Comparison of ENCODE assay signal across 8 cellular contexts in the genomic region with DNA sequence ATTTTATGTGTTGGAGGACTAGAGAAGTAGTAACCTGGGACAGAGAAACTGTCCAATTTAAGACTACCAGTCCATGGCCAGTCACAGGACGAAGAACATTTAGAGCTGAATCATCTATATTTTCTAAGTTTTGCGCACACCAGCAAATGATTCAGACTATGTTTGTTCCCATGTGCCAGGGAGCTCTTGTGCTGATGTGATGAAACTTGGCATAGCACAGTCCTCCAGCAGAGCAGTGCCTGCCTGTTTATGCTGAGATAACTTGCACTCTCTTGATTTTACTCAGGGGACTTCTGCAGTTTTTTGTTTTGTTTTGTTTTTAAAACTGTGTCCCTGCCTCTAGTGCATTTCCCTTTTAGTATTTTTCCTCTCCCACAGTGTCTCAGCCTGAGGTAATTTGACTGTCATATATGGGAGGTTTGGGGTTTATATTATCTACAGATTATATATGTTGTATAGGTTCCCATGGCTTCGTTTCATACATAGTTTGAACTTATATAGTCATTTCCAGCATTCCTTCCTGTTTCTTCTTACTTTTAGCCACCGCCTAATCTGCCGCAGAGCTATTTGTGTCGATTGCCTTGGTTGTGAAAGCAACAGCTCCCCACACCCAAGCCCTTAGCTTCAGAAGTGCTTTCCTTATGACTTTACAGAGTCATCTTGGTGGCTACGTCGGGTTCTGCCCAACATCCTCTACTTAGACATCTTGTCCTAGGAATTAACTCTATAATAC. TPM values are rescaled to one million over a fixed set of nuclear protein-coding genes. Genes with fewer than 3 reads are reported as not detected.
DNase-seq lines count a peak whose midpoint lies in the region; ATAC-seq and TF ChIP-seq lines count a peak whose summit lies in the region.

No MANE protein-coding gene starts in this region.

- no peaks in the 10 kb centered on the region for H3K9me3 ChIP-seq in uterus

- no peaks in the 10 kb centered on the region for H3K27me3 ChIP-seq in GM06990 (replicated peaks; ENCODE audit: control insufficient read depth, insufficient read depth, low read length)
- no peaks in the 10 kb centered on the region for H3K27me3 ChIP-seq in uterus
- no peaks in the 10 kb centered on the region for H3K27me3 ChIP-seq in H7 (ENCODE audit: control insufficient read depth, insufficient read depth, low read length)

- peak overlapping the region in 1 of 5 experiments; percentile 30 for H3K4me3 Mint-ChIP-seq in brain

- H3K27me3 Mint-ChIP-seq in brain, result peaks cover 3% of the 10 kb centered on the region

- TF ChIP-seq POLR2A in uterus (IDR thresholded peaks at IDR 0.05), result no peak

- H3K27ac ChIP-seq in uterus, result peak overlapping the region; percentile 30 to 56

- peak; percentile 6 for DNase-seq in GM06990 (ENCODE audit: extremely low read depth, insufficient read length)
- DNase-seq in M059J (ENCODE audit: low read depth), result peak; percentile 48
- peak; percentile 37 for DNase-seq in mucosa of gallbladder (ENCODE audit: low spot score)
- DNase-seq in uterus, result peak in 1 of 2 donors; percentile 24
- no peak for DNase-seq in COR-L47 (lab: John Stamatoyannopoulos, UW)
- DNase-seq in H7, result no peak

- peak; percentile 92 for ATAC-seq in GM21619 (IDR thresholded peaks at IDR 0.05; ENCODE audit: unreplicated experiment)

- H3K36me3 ChIP-seq in GM06990 (ENCODE audit: control insufficient read depth, insufficient read depth, low read length), result no peaks in the 10 kb centered on the region
- H3K36me3 ChIP-seq in uterus, result no peaks in the 10 kb centered on the region
- no peaks in the 10 kb centered on the region for H3K36me3 ChIP-seq in H7 (replicated peaks; ENCODE audit: control insufficient read depth, insufficient read depth, low read length)

- H3K27ac Mint-ChIP-seq in brain, result peak overlapping the region in 3 of 5 experiments; percentile 5 to 40 (median 7)

- peaks cover 0 to 4% of the 10 kb centered on the region in 2 donors for H3K4me1 ChIP-seq in uterus

- TF ChIP-seq CTCF in GM06990 (IDR thresholded peaks at IDR 0.05; ENCODE audit: insufficient read depth, low read length, poor library complexity, severe bottlenecking) (no peak), brain (conservative IDR thresholded peaks at IDR 0.05) (no peak), uterus (IDR thresholded peaks at IDR 0.05) (no peak)

- H3K4me1 Mint-ChIP-seq in brain, result peaks cover 68% of the 10 kb centered on the region

- H3K36me3 Mint-ChIP-seq in brain, result no peaks in the 10 kb centered on the region

- no peak overlapping the region for H3K4me3 ChIP-seq in GM06990 (replicated peaks; ENCODE audit: low read depth, low read length)
- H3K4me3 ChIP-seq in uterus, result no peak overlapping the region
- H3K4me3 ChIP-seq in H7 (ENCODE audit: insufficient read depth, low read depth, low read length), result no peak overlapping the region

- intact Hi-C loops in uterus (cut with DNase I; ENCODE audit: low total_unique reads), result no loop called here

- no peaks in the 10 kb centered on the region for H3K9me3 Mint-ChIP-seq in brain

RNA-seq across cellular contexts. Expression of gene PPM1L, which starts 45.5 kb away (rescaled TPM):
- total RNA-seq in M059J (2014; rRNA removed; shearing (Covaris generic)), result 0.84 and 3.7 TPM in 2 replicates
- 5.9 TPM for polyA plus RNA-seq in brain (ENCODE audit: insufficient read depth, low read depth, low replicate concordance)
- 79.5 TPM for total RNA-seq in mucosa of gallbladder
- total RNA-seq in uterus, result 10 to 100 TPM in 3 of 4 donors, 1 to 10 TPM in 1; 3.2 to 27.9 (median 16.4) TPM
- total RNA-seq in H7 (2014; rRNA removed; shearing (Covaris generic)), result 3.2 and 5.7 TPM in 2 replicates

Comparison
In these comparisons a context has a peak if more than half of its experiments do, and no peak if none do; other contexts are left out.
1. DNase-seq: peak in GM06990 (single experiment), M059J (single experiment) and mucosa of gallbladder (single experiment); none in COR-L47 (single experiment) and H7 (single experiment).